Comparison of ENCODE assay signal across 1 cellular context in genomic region chr14:51554953-51555352, GRCh38.
TF ChIP-seq lines count a peak whose summit lies in the region.

No MANE protein-coding gene starts in this region.

TF ChIP-seq in H1, 55 proteins besides CTCF, POLR2A, EP300 and RAD21 (continued from another document):
- TF ChIP-seq CHD7 (IDR thresholded peaks at IDR 0.05; ENCODE audit: insufficient replicate concordance, low read length), result no peak
- TF ChIP-seq SAP30 (IDR thresholded peaks at IDR 0.05; ENCODE audit: insufficient read depth, insufficient replicate concordance, low read length), result no peak
- no peak for TF ChIP-seq SP4 (IDR thresholded peaks at IDR 0.05; ENCODE audit: low read length)
- no peak for TF ChIP-seq BACH1 (IDR thresholded peaks at IDR 0.05; ENCODE audit: low read length)
- no peak for TF ChIP-seq MAX (IDR thresholded peaks at IDR 0.05)
- TF ChIP-seq HDAC2 (IDR thresholded peaks at IDR 0.05; ENCODE audit: borderline replicate concordance in 1 of 2, low read depth in 2 of 2, low read length in 2 of 2), result no peak
- no peak for TF ChIP-seq SIRT6 (IDR thresholded peaks at IDR 0.05; ENCODE audit: low read length)
- TF ChIP-seq TBP (IDR thresholded peaks at IDR 0.05; ENCODE audit: low read depth, low read length), result no peak
- no peak for TF ChIP-seq PHF8 (conservative IDR thresholded peaks at IDR 0.05; ENCODE audit: low read depth, low read length)
TF ChIP-seq in H1: peak in this region for 0.
